In genomic region chr3:31613131-31613626, GRCh38 we compare ENCODE assay signal across 23 cellular contexts.
DNase-seq lines count a peak whose midpoint lies in the region; ATAC-seq and TF ChIP-seq lines count a peak whose summit lies in the region.
"Had no signal": no experiment of that assay in that cellular context is flagged by ENCODE, and none has a peak within 500 bp of the region (broad histone marks: within the 10 kb centered on the region; RNA-seq: fewer than 3 reads in every experiment).

No MANE protein-coding gene starts in this region.

- no peak overlapping the region for H3K18ac ChIP-seq in mesenchymal stem cell (ENCODE audit: low read depth in 1 of 2, low read length in 2 of 2)

- ATAC-seq in stimulated activated naive B cell treated with anti-CD40 and anti-IgM and Interleukin-4, amounts not matched to agents 10 μg/mL and 1 μg/mL and 100 μg/mL, for 72 hours (replicated peaks) = no peak
- no peak for ATAC-seq in GM21576 (IDR thresholded peaks at IDR 0.05; ENCODE audit: unreplicated experiment)
- no peak for ATAC-seq in GM18870 (IDR thresholded peaks at IDR 0.05; ENCODE audit: unreplicated experiment)
- ATAC-seq: PC-3, SK-N-SH treated with all-trans-retinoic acid at 6 μM for 48 hours had no signal

- H3K9ac ChIP-seq in endodermal cell (ENCODE audit: extremely low read depth, low read length, poor library complexity, severe bottlenecking) (no peak overlapping the region), mesenchymal stem cell (ENCODE audit: low read length) (no peak overlapping the region)
- H3K9ac ChIP-seq: BLaER1 treated with 17β-estradiol and CSF1 and Interleukin-3, amounts not matched to agents 10 nM and 100 nM; GM23248 had no signal

- H2BK12ac ChIP-seq in mesenchymal stem cell (ENCODE audit: low read length in 2 of 2) = no peak overlapping the region

- H3K36me3 Mint-ChIP-seq in endodermal cell (ENCODE audit: low read depth) = peaks cover 26% of the 10 kb centered on the region
- peaks cover 12 to 29% of the 10 kb centered on the region in 2 donors for H3K36me3 Mint-ChIP-seq in stimulated activated naive B cell treated with anti-CD40 and anti-IgM and Interleukin-4, amounts not matched to agents 10 μg/mL and 1 μg/mL and 100 μg/mL, for 72 hours

- H3K4me3 Mint-ChIP-seq in endodermal cell = no peak overlapping the region
- no peak overlapping the region for H3K4me3 Mint-ChIP-seq in stimulated activated naive B cell treated with anti-CD40 and anti-IgM and Interleukin-4, amounts not matched to agents 10 μg/mL and 1 μg/mL and 100 μg/mL, for 72 hours
- H3K4me3 Mint-ChIP-seq: CD4-positive, alpha-beta T cell; IgD-negative memory B cell had no signal

- H2BK120ac ChIP-seq in mesenchymal stem cell (ENCODE audit: low read depth, low read length) = no peak overlapping the region

- H4K91ac ChIP-seq in mesenchymal stem cell (ENCODE audit: low read length) = no peak overlapping the region

- no peaks in the 10 kb centered on the region for H3K4me1 ChIP-seq in endodermal cell (ENCODE audit: control insufficient read depth, insufficient read depth, low read length)
- no peaks in the 10 kb centered on the region for H3K4me1 ChIP-seq in mesenchymal stem cell (ENCODE audit: control insufficient read depth, insufficient read depth, low read depth, low read length)
- H3K4me1 ChIP-seq: BLaER1 treated with 17β-estradiol and CSF1 and Interleukin-3, amounts not matched to agents 10 nM and 100 nM had no signal

- no peaks in the 10 kb centered on the region for H3K27me3 Mint-ChIP-seq in endodermal cell (ENCODE audit: insufficient read depth)
- H3K27me3 Mint-ChIP-seq in stimulated activated naive B cell treated with anti-CD40 and anti-IgM and Interleukin-4, amounts not matched to agents 10 μg/mL and 1 μg/mL and 100 μg/mL, for 72 hours = no peaks in the 10 kb centered on the region
- H3K27me3 Mint-ChIP-seq: CD4-positive, alpha-beta T cell; IgD-negative memory B cell had no signal

- peaks cover 87% of the 10 kb centered on the region for H3K36me3 ChIP-seq in endodermal cell (ENCODE audit: control insufficient read depth, insufficient read depth, low read length)
- peaks cover 0 to 21% of the 10 kb centered on the region in 2 experiments for H3K36me3 ChIP-seq in mesenchymal stem cell (ENCODE audit: control insufficient read depth in 1 of 2, insufficient read depth in 2 of 2, low read depth in 1 of 2, low read length in 2 of 2)

- no peak overlapping the region for H3K4me2 ChIP-seq in mesenchymal stem cell (ENCODE audit: low read length, poor library complexity, severe bottlenecking)
- H3K4me2 ChIP-seq: BLaER1 treated with 17β-estradiol and CSF1 and Interleukin-3, amounts not matched to agents 10 nM and 100 nM had no signal

- H3K4me1 Mint-ChIP-seq in endodermal cell = peaks cover 17% of the 10 kb centered on the region
- peaks cover 11 to 33% of the 10 kb centered on the region in 2 donors for H3K4me1 Mint-ChIP-seq in stimulated activated naive B cell treated with anti-CD40 and anti-IgM and Interleukin-4, amounts not matched to agents 10 μg/mL and 1 μg/mL and 100 μg/mL, for 72 hours

- no peak overlapping the region for H2BK15ac ChIP-seq in mesenchymal stem cell (ENCODE audit: low read depth, poor library complexity, severe bottlenecking)

- no peaks in the 10 kb centered on the region for H3K27me3 ChIP-seq in endodermal cell (ENCODE audit: control insufficient read depth, insufficient read depth, low read length, poor library complexity, severe bottlenecking)
- H3K27me3 ChIP-seq in mesenchymal stem cell (ENCODE audit: control insufficient read depth in 1 of 2, insufficient read depth in 1 of 2, low read length in 2 of 2) = no peaks in the 10 kb centered on the region
- H3K27me3 ChIP-seq: BLaER1 treated with 17β-estradiol and CSF1 and Interleukin-3, amounts not matched to agents 10 nM and 100 nM had no signal

- H3K4ac ChIP-seq in mesenchymal stem cell (ENCODE audit: low read depth in 1 of 2, low read length in 2 of 2) = no peak overlapping the region

- no peak overlapping the region for H4K8ac ChIP-seq in mesenchymal stem cell (ENCODE audit: low read length)

- no peak overlapping the region for H3K23ac ChIP-seq in mesenchymal stem cell (ENCODE audit: low read length in 2 of 2)

- H3K9me3 ChIP-seq in endodermal cell (ENCODE audit: control insufficient read depth, low read length) (no peaks in the 10 kb centered on the region), mesenchymal stem cell (ENCODE audit: control insufficient read depth, low read length) (no peaks in the 10 kb centered on the region)

- H2BK5ac ChIP-seq in mesenchymal stem cell (ENCODE audit: low read depth, low read length, poor library complexity, severe bottlenecking) = no peak overlapping the region

- peak; percentile 8 for DNase-seq in HuH-7 (ENCODE audit: low spot score)
- peak; percentile 54 for DNase-seq in NCI-H526 treated with DMSO at 0.1 percent for 48 hours (lab: John Stamatoyannopoulos, UW)
- DNase-seq in endodermal cell = no peak
- DNase-seq in mesenchymal stem cell = peak; percentile 33
- no peak for DNase-seq in NCI-H226
- no peak for DNase-seq in stimulated activated naive B cell treated with anti-CD40 and anti-IgM and Interleukin-4, amounts not matched to agents 10 μg/mL and 1 μg/mL and 100 μg/mL, for 72 hours
- DNase-seq: AML-193; CD4-positive, alpha-beta T cell; GM23248; H7; NCI-H1092 treated with DMSO at 0.1 percent for 48 hours; NCI-H1436; NCI-H187 treated with DMSO at 0.1 percent for 48 hours; NCI-H446; NCI-H524 treated with DMSO at 0.1 percent for 48 hours; NCI-H82; NK-92 treated with Interleukin-12 subunit alpha and Interleukin-12 subunit beta, amount 100 ng/mL, for 24 hours; PC-3 had no signal

- no peak for TF ChIP-seq CTCF in endodermal cell (conservative IDR thresholded peaks at IDR 0.05)

- H3K4me3 ChIP-seq in endodermal cell (ENCODE audit: low read length) (no peak overlapping the region), mesenchymal stem cell (ENCODE audit: insufficient read depth in 1 of 2, low read depth in 1 of 2, low read length in 2 of 2) (no peak overlapping the region)
- H3K4me3 ChIP-seq: BLaER1 treated with 17β-estradiol and CSF1 and Interleukin-3, amounts not matched to agents 10 nM and 100 nM; GM23248 had no signal

- WGBS in endodermal cell (ENCODE audit: insufficient coverage in 1 of 2, insufficient read length in 1 of 2), 2 experiments = 97 to 100% methylated on average over 1 to 2 of the region's 2 CpGs
- WGBS in mesenchymal stem cell = no CpG with 5 or more reads among the region's 2 CpGs

- H3K27ac ChIP-seq in endodermal cell (ENCODE audit: low read depth, low read length) (no peak overlapping the region), mesenchymal stem cell (ENCODE audit: low read length, poor library complexity, severe bottlenecking) (no peak overlapping the region)
- H3K27ac ChIP-seq: BLaER1 treated with 17β-estradiol and CSF1 and Interleukin-3, amounts not matched to agents 10 nM and 100 nM; GM23248 had no signal

- H3K27ac Mint-ChIP-seq in endodermal cell = peak overlapping the region; percentile 80
- H3K27ac Mint-ChIP-seq in stimulated activated naive B cell treated with anti-CD40 and anti-IgM and Interleukin-4, amounts not matched to agents 10 μg/mL and 1 μg/mL and 100 μg/mL, for 72 hours = no peak overlapping the region

- H2AFZ ChIP-seq in mesenchymal stem cell (ENCODE audit: low read depth, low read length) = no peak overlapping the region
- H2AFZ ChIP-seq: GM23248 had no signal

- no peak overlapping the region for H2AK5ac ChIP-seq in mesenchymal stem cell (ENCODE audit: low read length, severe bottlenecking)

- H3K9me3 Mint-ChIP-seq in endodermal cell = peaks cover 3% of the 10 kb centered on the region
- H3K9me3 Mint-ChIP-seq in stimulated activated naive B cell treated with anti-CD40 and anti-IgM and Interleukin-4, amounts not matched to agents 10 μg/mL and 1 μg/mL and 100 μg/mL, for 72 hours = no peaks in the 10 kb centered on the region

- H3K79me1 ChIP-seq in mesenchymal stem cell (replicated peaks; ENCODE audit: low read length, poor library complexity, severe bottlenecking) = peaks cover 2% of the 10 kb centered on the region

- no peak overlapping the region for H3K14ac ChIP-seq in mesenchymal stem cell (ENCODE audit: low read length in 2 of 2)

Comparison
In these comparisons a context has a peak if more than half of its experiments do, and no peak if none do; other contexts are left out.
1. DNase-seq: peak in HuH-7 (single experiment), NCI-H526 treated with DMSO at 0.1 percent for 48 hours (single experiment) and mesenchymal stem cell (single experiment); none in endodermal cell (single experiment), NCI-H226 (single experiment) and stimulated activated naive B cell treated with anti-CD40 and anti-IgM and Interleukin-4, amounts not matched to agents 10 μg/mL and 1 μg/mL and 100 μg/mL, for 72 hours (single experiment).